8 cellular contexts compared by ENCODE assay signal in genomic region chr19:21835429-21835809, GRCh38. TPM values are rescaled to one million over a fixed set of nuclear protein-coding genes. Genes with fewer than 3 reads are reported as not detected.
A peak's percentile ranks its signal among the peaks of the same experiment; 100 is the strongest.
DNase-seq lines count a peak whose midpoint lies in the region; ATAC-seq and TF ChIP-seq lines count a peak whose summit lies in the region.

No MANE protein-coding gene starts in this region.

- peaks cover 5% of the 10 kb centered on the region; the same call in 1 of the 2 replicates for H3K9me3 ChIP-seq in SJSA1 (replicated peaks)

- DNase-seq in SJSA1 (ENCODE audit: low read depth in 1 of 2, low spot score in 2 of 2): no peak
- DNase-seq in fibroblast of mammary gland (ENCODE audit: low read depth): no peak
- no peak for DNase-seq in cerebellar nuclear complex (lab: John Stamatoyannopoulos, UW)
- no peak for DNase-seq in HCEC 1CT
- no peak for DNase-seq in SIG-M5 treated with dmso at 0.1 percent for 504 hours (lab: John Stamatoyannopoulos, UW; ENCODE audit: unreplicated experiment)

- peak overlapping the region; percentile 88 for H3K9ac ChIP-seq in rectal smooth muscle tissue (ENCODE audit: low read length)

- H3K27ac ChIP-seq in SJSA1: peak overlapping the region; percentile 55; the same call in 1 of the 2 replicates
- peak overlapping the region; percentile 98 for H3K27ac ChIP-seq in rectal smooth muscle tissue (ENCODE audit: low read depth, low read length)

- no peaks in the 10 kb centered on the region for H3K36me3 ChIP-seq in SJSA1
- H3K36me3 ChIP-seq in rectal smooth muscle tissue (ENCODE audit: control insufficient read depth, insufficient read depth, low read length): peaks cover 2% of the 10 kb centered on the region

- H3K4me3 ChIP-seq in SJSA1: peak overlapping the region; percentile 43
- H3K4me3 ChIP-seq in fibroblast of mammary gland (ENCODE audit: control insufficient read depth, low read depth, low read length): peak overlapping the region; percentile 80
- H3K4me3 ChIP-seq in rectal smooth muscle tissue (ENCODE audit: low read length): peak overlapping the region; percentile 95

- H3K4me1 ChIP-seq in SJSA1 (replicated peaks) (no peaks in the 10 kb centered on the region), rectal smooth muscle tissue (ENCODE audit: control insufficient read depth, insufficient read depth, low read length) (peaks cover 4% of the 10 kb centered on the region)

- no peak for TF ChIP-seq CTCF in fibroblast of mammary gland (conservative IDR thresholded peaks at IDR 0.05; ENCODE audit: control insufficient read depth, insufficient read depth, low read depth, low read length)

- H3K27me3 ChIP-seq in SJSA1 (replicated peaks): no peaks in the 10 kb centered on the region
- no peaks in the 10 kb centered on the region for H3K27me3 ChIP-seq in rectal smooth muscle tissue (ENCODE audit: control insufficient read depth, insufficient read depth, low read length)

- peak; percentile 17 for ATAC-seq in GM18517 (IDR thresholded peaks at IDR 0.05; ENCODE audit: unreplicated experiment)
- no peak for ATAC-seq in GM21447 (IDR thresholded peaks at IDR 0.05; ENCODE audit: unreplicated experiment)

RNA-seq across cellular contexts. Expression of gene ZNF43, which starts 0.6 kb away (rescaled TPM):
- total RNA-seq in SJSA1 (2014; rRNA removed; shearing (Covaris generic)): 1.8 and 3.9 TPM in 2 replicates

Comparison
In these comparisons a context has a peak if more than half of its experiments do, and no peak if none do; other contexts are left out.
1. H3K4me3 ChIP-seq: peak in every context shown above with its lines; median percentile 95 in rectal smooth muscle tissue; 80 in fibroblast of mammary gland; 43 in SJSA1.